ENCODE assay signal across 19 cellular contexts in the genomic region with DNA sequence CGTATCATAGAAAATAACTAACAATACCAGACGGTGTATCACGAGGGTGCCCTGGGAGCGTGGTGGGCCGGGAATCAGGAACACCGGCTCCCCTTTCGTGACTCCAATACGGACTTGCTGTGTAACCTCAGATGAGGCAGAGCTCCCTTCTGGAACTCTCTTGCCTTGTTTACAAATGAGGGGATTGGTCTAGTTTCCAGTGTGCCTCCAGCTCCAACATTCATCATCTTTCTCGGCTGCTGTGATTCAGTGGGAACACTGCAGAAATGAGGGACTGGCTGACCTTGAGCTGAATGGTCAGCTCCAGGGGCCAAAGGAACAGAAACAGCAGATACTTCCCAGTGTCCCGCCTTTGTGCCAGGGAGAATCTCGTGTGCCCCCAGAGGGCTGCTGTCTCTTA. TPM values are rescaled to one million over a fixed set of nuclear protein-coding genes. Genes with fewer than 3 reads are reported as not detected.
DNase-seq lines count a peak whose midpoint lies in the region; TF ChIP-seq lines count a peak whose summit lies in the region.
"Had no signal": no experiment of that assay in that cellular context is flagged by ENCODE, and none has a peak within 500 bp of the region (broad histone marks: within the 10 kb centered on the region; RNA-seq: fewer than 3 reads in every experiment).

No MANE protein-coding gene starts in this region.

- H3K9me3 ChIP-seq in MG63, result no peaks in the 10 kb centered on the region
- H3K9me3 ChIP-seq in endodermal cell (ENCODE audit: control insufficient read depth, low read length), result no peaks in the 10 kb centered on the region
- no peaks in the 10 kb centered on the region for H3K9me3 ChIP-seq in WERI-Rb-1 (ENCODE audit: severe bottlenecking)
- H3K9me3 ChIP-seq: heart right ventricle had no signal

- H3K27ac Mint-ChIP-seq in endodermal cell (no peak overlapping the region), nephron (peak overlapping the region; percentile 31 to 85 (median 54)), nephron progenitor cell (no peak overlapping the region)
- H3K27ac Mint-ChIP-seq: GM23338 had no signal

- peak overlapping the region; percentile 44; the same call in 1 of the 2 replicates for H3K4me3 ChIP-seq in ACC112 (ENCODE audit: low read depth, low read length)
- no peak overlapping the region for H3K4me3 ChIP-seq in MG63
- H3K4me3 ChIP-seq in endodermal cell (ENCODE audit: low read length), result no peak overlapping the region
- H3K4me3 ChIP-seq in WERI-Rb-1 (ENCODE audit: low read depth, low read length), result no peak overlapping the region
- H3K4me3 ChIP-seq: GM23338, heart right ventricle had no signal

- TF ChIP-seq CTCF in endodermal cell (conservative IDR thresholded peaks at IDR 0.05) (no peak), nephron (IDR thresholded peaks at IDR 0.05; ENCODE audit: unreplicated experiment in 3 of 3) (no peak), nephron progenitor cell (IDR thresholded peaks at IDR 0.05) (no peak), WERI-Rb-1 (IDR thresholded peaks at IDR 0.05; ENCODE audit: low read depth, low read length) (no peak)

- H3K4me3 Mint-ChIP-seq in endodermal cell (no peak overlapping the region), nephron (no peak overlapping the region), nephron progenitor cell (no peak overlapping the region)
- H3K4me3 Mint-ChIP-seq: GM23338 had no signal

- H3K27ac ChIP-seq in ACC112 (ENCODE audit: low read depth, low read length) (peak overlapping the region; percentile 98), endodermal cell (ENCODE audit: low read depth, low read length) (no peak overlapping the region), WERI-Rb-1 (no peak overlapping the region)
- H3K27ac ChIP-seq: KMS-11 had no signal

- DNase-seq in MG63, result peak; percentile 71
- peak; percentile 17 for DNase-seq in endodermal cell
- DNase-seq in nephron progenitor cell, result no peak
- no peak for DNase-seq in erythroblast (lab: John Stamatoyannopoulos, UW)
- no peak for DNase-seq in KG1 (lab: John Stamatoyannopoulos, UW)
- no peak for DNase-seq in WERI-Rb-1
- DNase-seq: activated CD4-positive, CD25-positive, alpha-beta regulatory T cell; activated effector memory CD4-positive, alpha-beta T cell treated with anti-CD3 and anti-CD28 coated beads, Interleukin-2, amount 50 U/mL, for 16 hours; heart right ventricle; NCI-H146; NCI-H446 treated with DMSO at 0.1 percent for 48 hours; stimulated activated CD4-positive, alpha-beta T cell treated with anti-CD3 and anti-CD28 coated beads, Interleukin-2, amount 100 ng/mL, for 48 hours had no signal

- 87 to 89% methylated on average over 7 to 11 of the region's 11 CpGs for WGBS in endodermal cell (ENCODE audit: insufficient coverage in 1 of 2, insufficient read length in 1 of 2), 2 experiments

- H3K27me3 ChIP-seq in ACC112 (ENCODE audit: insufficient read depth, low read length) (no peaks in the 10 kb centered on the region), MG63 (no peaks in the 10 kb centered on the region), endodermal cell (ENCODE audit: control insufficient read depth, insufficient read depth, low read length, poor library complexity, severe bottlenecking) (no peaks in the 10 kb centered on the region), WERI-Rb-1 (ENCODE audit: insufficient read depth, low read depth, severe bottlenecking) (no peaks in the 10 kb centered on the region)
- H3K27me3 ChIP-seq: heart right ventricle had no signal

- peak overlapping the region; percentile 34 for H2AFZ ChIP-seq in ACC112 (ENCODE audit: low read length, unreplicated experiment)
- H2AFZ ChIP-seq: GM23338 had no signal

- no peaks in the 10 kb centered on the region for H3K79me2 ChIP-seq in ACC112 (ENCODE audit: control insufficient read depth, insufficient read depth, low read length, unreplicated experiment)

- H3K36me3 ChIP-seq in ACC112 (ENCODE audit: insufficient read depth, low read length) (no peaks in the 10 kb centered on the region), MG63 (no peaks in the 10 kb centered on the region), endodermal cell (ENCODE audit: control insufficient read depth, insufficient read depth, low read length) (no peaks in the 10 kb centered on the region), WERI-Rb-1 (no peaks in the 10 kb centered on the region)
- H3K36me3 ChIP-seq: heart right ventricle had no signal

- no peak for TF ChIP-seq POLR2A in erythroblast (IDR thresholded peaks at IDR 0.05; ENCODE audit: low read length)

- no peak overlapping the region for H3K9ac ChIP-seq in endodermal cell (ENCODE audit: extremely low read depth, low read length, poor library complexity, severe bottlenecking)
- H3K9ac ChIP-seq: KMS-11 had no signal

- H3K4me1 Mint-ChIP-seq in endodermal cell (no peaks in the 10 kb centered on the region), nephron (peaks cover 71% of the 10 kb centered on the region), nephron progenitor cell (peaks cover 33% of the 10 kb centered on the region)
- H3K4me1 Mint-ChIP-seq: GM23338 had no signal

- H3K27me3 Mint-ChIP-seq in endodermal cell (ENCODE audit: insufficient read depth) (peaks cover 2% of the 10 kb centered on the region), nephron (ENCODE audit: low read depth) (no peaks in the 10 kb centered on the region), nephron progenitor cell (ENCODE audit: low read depth, poor library complexity) (peaks cover 8% of the 10 kb centered on the region)

- H3K9me3 Mint-ChIP-seq in endodermal cell (no peaks in the 10 kb centered on the region), nephron (no peaks in the 10 kb centered on the region), nephron progenitor cell (no peaks in the 10 kb centered on the region)
- H3K9me3 Mint-ChIP-seq: GM23338 had no signal

- H3K4me1 ChIP-seq in ACC112 (ENCODE audit: control insufficient read depth, insufficient read depth, low read length, unreplicated experiment) (peaks cover 64% of the 10 kb centered on the region), endodermal cell (ENCODE audit: control insufficient read depth, insufficient read depth, low read length) (no peaks in the 10 kb centered on the region)

- H3K36me3 Mint-ChIP-seq in endodermal cell (ENCODE audit: low read depth) (no peaks in the 10 kb centered on the region), nephron (ENCODE audit: low read depth) (no peaks in the 10 kb centered on the region), nephron progenitor cell (ENCODE audit: low read depth) (no peaks in the 10 kb centered on the region)

RNA-seq across cellular contexts. Expression of a gene that starts 22.6 kb away (rescaled TPM):
- total RNA-seq in MG63 (2014; rRNA removed; shearing (Covaris generic); ENCODE audit: low replicate concordance), result 2,057 and 2,194 TPM in 2 replicates
- total RNA-seq in endodermal cell, result 1 to 10 TPM; 2.8 to 4.9 TPM
- polyA plus RNA-seq in endodermal cell (2013, experiment 1 of 2), result 40.8 TPM
- polyA plus RNA-seq in endodermal cell (2013, experiment 2 of 2), result 59.6 TPM
- total RNA-seq: OCI-LY7 had no signal

RNA-seq across cellular contexts. Expression of a gene that starts 51.4 kb away (rescaled TPM):
- not detected in 2 replicates for total RNA-seq in MG63 (2014; rRNA removed; shearing (Covaris generic); ENCODE audit: low replicate concordance)
- not detected for total RNA-seq in endodermal cell
- not detected for polyA plus RNA-seq in endodermal cell (2013, experiment 1 of 2)
- polyA plus RNA-seq in endodermal cell (2013, experiment 2 of 2), result not detected
- total RNA-seq: GM23338, heart right ventricle, OCI-LY7, pulmonary artery endothelial cell, ureter had no signal
- polyA plus RNA-seq: heart right ventricle had no signal

Comparison
In these comparisons a context has a peak if more than half of its experiments do, and no peak if none do; other contexts are left out.
1. DNase-seq: peak in MG63 (single experiment) and endodermal cell (single experiment); none in nephron progenitor cell (single experiment), erythroblast (0 of 2), KG1 (single experiment) and WERI-Rb-1 (single experiment).
2. H3K27ac Mint-ChIP-seq: peak in nephron (3 of 3); none in endodermal cell (single experiment) and nephron progenitor cell (single experiment).
3. RNA of a gene that starts 22.6 kb away (total RNA-seq): 2,057 to 2,194 TPM in MG63; 2.8 to 4.9 TPM in endodermal cell; every median in the first group is over 100 times any median in the second.